Comparison of ENCODE assay signal across 2 cellular contexts in genomic region chr10:30025428-30025827, GRCh38.
TF ChIP-seq lines count a peak whose summit lies in the region.

No MANE protein-coding gene starts in this region.

TF ChIP-seq in K562, 482 proteins besides CTCF, POLR2A, EP300 and RAD21:
- TF ChIP-seq HNRNPK (IDR thresholded peaks at IDR 0.05; ENCODE audit: low read depth, low read length, poor library complexity, severe bottlenecking) (peak; percentile 42), PCBP1 (IDR thresholded peaks at IDR 0.05; ENCODE audit: low read depth, low read length, poor library complexity, severe bottlenecking) (peak; percentile 70)

TF ChIP-seq in HepG2, 621 proteins besides CTCF, POLR2A, EP300 and RAD21:
- 0 out of 2 replicates have a peak, but pooled peaks have one; percentile 53 for TF ChIP-seq PCBP1 (IDR thresholded peaks at IDR 0.05; ENCODE audit: borderline replicate concordance, low read depth, low read length)
- TF ChIP-seq HNRNPK (IDR thresholded peaks at IDR 0.05; ENCODE audit: low read depth, low read length, poor library complexity, severe bottlenecking) = peak; percentile 88
TF ChIP-seq in HepG2: peak in this region for 2; not testable (repeated sequence) for 619.
